In the genomic region with DNA sequence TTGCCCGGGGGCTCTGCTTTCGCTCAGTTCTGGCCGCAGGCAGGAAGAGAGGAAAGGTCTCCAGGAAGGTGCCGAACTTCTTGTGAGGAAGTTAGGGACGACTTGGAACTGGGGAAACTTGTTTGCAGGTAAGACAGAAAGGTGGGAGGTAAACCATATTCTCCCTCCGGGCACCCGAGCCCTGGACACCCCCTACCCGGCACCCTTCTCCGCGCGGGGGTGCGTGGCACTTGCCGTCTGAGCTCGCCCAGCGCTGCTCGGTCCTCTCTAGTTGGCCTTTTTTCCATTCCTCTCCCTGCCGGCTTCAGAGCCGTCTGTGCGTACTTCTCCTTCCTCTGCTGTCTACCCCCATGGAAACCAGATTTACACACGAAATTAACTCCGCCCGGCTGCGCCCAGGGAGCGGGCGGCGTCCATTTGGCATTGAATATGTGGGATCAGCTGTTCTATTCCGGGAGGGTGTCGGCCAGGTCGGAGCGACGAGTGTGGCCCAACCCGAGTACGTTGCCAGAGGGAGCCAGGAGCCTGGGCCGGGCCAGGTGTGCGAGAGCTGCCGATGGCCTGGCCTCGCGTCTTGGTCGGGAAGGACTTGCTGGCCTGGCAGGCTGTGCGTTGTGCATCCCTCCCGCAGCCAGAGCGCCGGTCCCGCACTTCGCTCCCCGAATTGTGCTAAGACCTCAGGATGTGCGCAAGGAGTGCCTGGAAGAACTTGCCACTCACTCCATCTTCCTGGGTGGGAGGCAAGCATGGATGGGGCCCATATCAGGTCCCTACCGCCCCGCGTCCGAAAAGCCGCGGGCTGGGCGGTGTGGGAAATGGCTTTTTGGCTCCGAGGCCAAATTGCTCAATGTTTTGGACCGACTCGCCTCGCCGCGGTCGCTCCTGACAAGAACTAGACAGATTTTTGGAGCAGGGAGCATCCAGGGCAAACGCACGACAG, we compare ENCODE assay signal across 9 cellular contexts. TPM values are rescaled to one million over a fixed set of nuclear protein-coding genes. Genes with fewer than 3 reads are reported as not detected.
DNase-seq lines count a peak whose midpoint lies in the region; ATAC-seq, FAIRE-seq and TF ChIP-seq lines count a peak whose summit lies in the region.
"Had no signal": no experiment of that assay in that cellular context is flagged by ENCODE, and none has a peak within 500 bp of the region (broad histone marks: within the 10 kb centered on the region; RNA-seq: fewer than 3 reads in every experiment).

No MANE protein-coding gene starts in this region.

- no peak overlapping the region for H3K56ac ChIP-seq in H1 (replicated peaks; ENCODE audit: insufficient read length, low read depth, low read length)

- H2AK5ac ChIP-seq in H1 (ENCODE audit: low read depth, low read length): no peak overlapping the region; the same call in 1 of the 2 replicates

- H4K91ac ChIP-seq in H1 (replicated peaks; ENCODE audit: insufficient read length, low read length): no peak overlapping the region

- no peak overlapping the region for H2BK120ac ChIP-seq in H1 (replicated peaks; ENCODE audit: low read depth, low read length)

- peaks cover 44% of the 10 kb centered on the region for H3K23me2 ChIP-seq in H1 (ENCODE audit: low read depth, low read length)

- peak overlapping the region; percentile 73; the same call in 1 of the 2 replicates for H4K8ac ChIP-seq in H1 (ENCODE audit: extremely low read depth, insufficient read depth, low read length)

- peaks cover 19% of the 10 kb centered on the region; the same call in 1 of the 2 replicates for H3K36me3 Mint-ChIP-seq in HFFc6 (ENCODE audit: low read depth)

- H3K4me3 Mint-ChIP-seq in HFFc6: peak overlapping the region; percentile 94

- H3K9me3 Mint-ChIP-seq in HFFc6: no peaks in the 10 kb centered on the region

- H3K18ac ChIP-seq in H1 (ENCODE audit: extremely low read depth, low read length): peak overlapping the region; percentile 32; the same call in 1 of the 2 replicates

- peaks cover 11% of the 10 kb centered on the region for H3K4me1 ChIP-seq in ACC112 (ENCODE audit: control insufficient read depth, insufficient read depth, low read length, unreplicated experiment)
- peaks cover 0 to 31% (median 20%) of the 10 kb centered on the region in 4 experiments; a peak in 6 of 7 replicates for H3K4me1 ChIP-seq in H1 (replicated peaks in 1 of 4; ENCODE audit: control insufficient read depth in 3 of 4, insufficient read depth in 4 of 4, low read length in 3 of 4)
- H3K4me1 ChIP-seq in mucosa of rectum (ENCODE audit: control insufficient read depth in 2 of 2, insufficient read depth in 2 of 2, low read length in 2 of 2): peaks cover 30 to 34% of the 10 kb centered on the region in 2 donors

- TF ChIP-seq CTCF in HFFc6 (IDR thresholded peaks at IDR 0.05) (no peak), H1 (IDR thresholded peaks at IDR 0.05; ENCODE audit: control extremely low read depth in 1 of 3, insufficient read depth in 1 of 3, low read depth in 1 of 3, low read length in 3 of 3) (no peak)

- H3K23ac ChIP-seq in H1 (ENCODE audit: insufficient read length): no peak overlapping the region

- no peak overlapping the region for H4K5ac ChIP-seq in H1 (ENCODE audit: insufficient read length, low read depth, low read length)

- H3K36me3 ChIP-seq in ACC112 (ENCODE audit: insufficient read depth, low read length): no peaks in the 10 kb centered on the region
- H3K36me3 ChIP-seq in H1 (ENCODE audit: control insufficient read depth in 2 of 4, insufficient read depth in 4 of 4, low read length in 3 of 4): no peaks in the 10 kb centered on the region
- no peaks in the 10 kb centered on the region for H3K36me3 ChIP-seq in mucosa of rectum (ENCODE audit: control insufficient read depth in 2 of 2, insufficient read depth in 2 of 2, low read length in 2 of 2)

- peak overlapping the region; percentile 67 to 72 for H3K4me2 ChIP-seq in H1 (ENCODE audit: insufficient read depth in 1 of 2, low read depth in 2 of 2, low read length in 2 of 2)

- TF ChIP-seq POLR2A in H1 (IDR thresholded peaks at IDR 0.05; ENCODE audit: control extremely low read depth in 1 of 2, low read depth in 2 of 2, low read length in 2 of 2): no peak

- H3K14ac ChIP-seq in H1 (ENCODE audit: insufficient read length): no peak overlapping the region

- H2BK15ac ChIP-seq in H1 (ENCODE audit: low read length): peak overlapping the region; percentile 61; the same call in 1 of the 2 replicates

- no peak overlapping the region for H2BK20ac ChIP-seq in H1 (ENCODE audit: low read length)

- peak overlapping the region; percentile 87; the same call in 1 of the 2 replicates for H2BK12ac ChIP-seq in H1 (ENCODE audit: low read depth, low read length)

- no peak for TF ChIP-seq RAD21 in H1 (IDR thresholded peaks at IDR 0.05 in 1 of 2, conservative IDR thresholded peaks at IDR 0.05 in 1 of 2; ENCODE audit: low read depth in 2 of 2, low read length in 2 of 2)

- H3K9ac ChIP-seq in H1 (replicated peaks in 1 of 4; ENCODE audit: extremely low read depth in 1 of 4, low read depth in 3 of 4, low read length in 3 of 4) (no peak overlapping the region), mucosa of rectum (ENCODE audit: low read depth in 1 of 2, low read length in 2 of 2) (peak overlapping the region in 1 of 2 donors; percentile 61)

- CTCF ChIA-PET in H1 (lab: Charles Lee; ENCODE audit: partially characterized antibody): interaction anchor here (0.5 to 5.3 kb wide), 8 partner anchors 14 to 780 kb away, joined by 3 to 65 read pairs (median 4); no protein-coding TSS in a partner anchor

- ATAC-seq in HG03175 (IDR thresholded peaks at IDR 0.05; ENCODE audit: unreplicated experiment): no peak
- no peak for ATAC-seq in GM18909 (IDR thresholded peaks at IDR 0.05; ENCODE audit: poor library complexity, unreplicated experiment)
- ATAC-seq in HG02973 (IDR thresholded peaks at IDR 0.05; ENCODE audit: unreplicated experiment): no peak

- POLR2A ChIA-PET in H1 (lab: Charles Lee; ENCODE audit: partially characterized antibody): interaction anchor here (1.0 kb wide), 1 partner anchor 134 kb away, joined by 3 read pairs; no protein-coding TSS in a partner anchor

- DNase-seq in HFFc6 (no peak), H1 (ENCODE audit: low read depth in 1 of 2, low spot score in 2 of 2) (peak in 1 of 2 experiments; percentile 76), OCI-M1 (lab: John Stamatoyannopoulos, UW) (no peak)
- DNase-seq: activated naive CD4-positive, alpha-beta T cell treated with anti-CD3 and anti-CD28 coated beads, Interleukin-2, amount 50 U/mL, for 16 hours had no signal

- peak overlapping the region; percentile 82 for H3K27ac Mint-ChIP-seq in HFFc6

- peaks cover 7 to 10% of the 10 kb centered on the region in 2 experiments for H4K20me1 ChIP-seq in H1 (replicated peaks in 1 of 2; ENCODE audit: control insufficient read depth in 1 of 2, insufficient read depth in 2 of 2, low read length in 2 of 2)

- H3K27me3 Mint-ChIP-seq in HFFc6 (ENCODE audit: insufficient read depth): peaks cover 1% of the 10 kb centered on the region; the same call in 1 of the 2 replicates

- no peaks in the 10 kb centered on the region for H3K79me1 ChIP-seq in H1 (ENCODE audit: low read depth, low read length)

- H3K79me2 ChIP-seq in ACC112 (ENCODE audit: control insufficient read depth, insufficient read depth, low read length, unreplicated experiment) (peaks cover 56% of the 10 kb centered on the region), H1 (ENCODE audit: control insufficient read depth in 1 of 2, insufficient read depth in 2 of 2, low read length in 2 of 2) (no peaks in the 10 kb centered on the region)

- WGBS in H1 (ENCODE audit: extremely low coverage in 1 of 2, insufficient coverage in 1 of 2, insufficient read length in 1 of 2, insufficient replicate concordance in 2 of 2, low coverage in 1 of 2, low lambda C conversion rate in 2 of 2, missing lambda C conversion rate in 1 of 2), 2 experiments: 4% methylated on average over 55 of the region's 63 CpGs; no CpG with 5 or more reads in 1 of the 2 experiments

- peak overlapping the region; percentile 91 for H3K4me3 ChIP-seq in ACC112 (ENCODE audit: low read depth, low read length)
- peak overlapping the region; percentile 13 to 85 (median 36); a peak in 5 of 8 replicates for H3K4me3 ChIP-seq in H1 (ENCODE audit: extremely low read depth in 1 of 4, insufficient read depth in 2 of 4, low read depth in 3 of 4, low read length in 4 of 4)
- H3K4me3 ChIP-seq in mucosa of rectum (ENCODE audit: low read length in 2 of 2): peak overlapping the region; percentile 55 to 64

- TF ChIP-seq EP300 in H1 (IDR thresholded peaks at IDR 0.05; ENCODE audit: borderline replicate concordance in 1 of 2, low read depth in 2 of 2, low read length in 2 of 2): no peak

- H3K9me3 ChIP-seq in H1 (ENCODE audit: insufficient read depth in 2 of 2, low read depth in 1 of 2, low read length in 1 of 2) (peaks cover 0 to 3% of the 10 kb centered on the region in 2 experiments; a peak in 1 of 4 replicates), mucosa of rectum (ENCODE audit: control insufficient read depth in 2 of 2, low read length in 2 of 2) (no peaks in the 10 kb centered on the region)

- H2AFZ ChIP-seq in ACC112 (ENCODE audit: low read length, unreplicated experiment): peak overlapping the region; percentile 35
- peak overlapping the region; percentile 46; the same call in 1 of the 2 replicates for H2AFZ ChIP-seq in H1 (ENCODE audit: low read length)

- no peak overlapping the region for H2BK5ac ChIP-seq in H1 (ENCODE audit: low read depth, low read length)

- no peak for FAIRE-seq in H1 (lab: Jason Lieb, UNC)

- H3K4me1 Mint-ChIP-seq in HFFc6 (ENCODE audit: low read depth): peaks cover 63% of the 10 kb centered on the region

- peak overlapping the region; percentile 78 for H3K27ac ChIP-seq in ACC112 (ENCODE audit: low read depth, low read length)
- no peak overlapping the region for H3K27ac ChIP-seq in H1 (ENCODE audit: low read depth, low read length)
- peak overlapping the region; percentile 62 to 67 for H3K27ac ChIP-seq in mucosa of rectum (ENCODE audit: low read depth in 2 of 2, low read length in 2 of 2)

- H3K27me3 ChIP-seq in ACC112 (ENCODE audit: insufficient read depth, low read length) (no peaks in the 10 kb centered on the region), H1 (replicated peaks in 1 of 4; ENCODE audit: control insufficient read depth in 3 of 4, extremely low read depth in 1 of 4, insufficient read depth in 3 of 4, low read length in 3 of 4) (peaks cover 45 to 81% (median 77%) of the 10 kb centered on the region in 4 experiments), mucosa of rectum (ENCODE audit: control insufficient read depth in 2 of 2, insufficient read depth in 2 of 2, low read length in 2 of 2) (peaks cover 58 to 66% of the 10 kb centered on the region in 2 donors)

- no peak overlapping the region for H3K4ac ChIP-seq in H1 (replicated peaks; ENCODE audit: insufficient read length, low read depth, low read length)

RNA-seq across cellular contexts. Expression of a gene that starts 1.7 kb away (rescaled TPM):
- total RNA-seq in HFFc6 (2021; fragmentation: NEBNext Ultra II Directional; extraction: Animal tissue kit (Norgen Biotek cat#: 25700)): 10 to 100 TPM; 28.9 to 94.2 (median 88.3) TPM
- 3.4 and 3.7 TPM in 2 replicates for total RNA-seq in H1 (2021; fragmentation: NEBNext Ultra II Directional; extraction: Animal tissue kit (Norgen Biotek cat#: 25700))
- polyA plus RNA-seq in H1 (2011; rRNA removed): 0.91 and 1.4 TPM in 2 replicates
- 1.2 TPM for polyA plus RNA-seq in H1 (2011; cell fraction: cytosol; rRNA removed)
- 1.1 TPM for polyA plus RNA-seq in H1 (2011; cell fraction: nucleus; rRNA removed)
- 1.1 to 1.9 TPM (median 1.5 TPM) in 4 replicates for polyA plus RNA-seq in H1 (2012, experiment 1 of 2)
- 0.56 TPM for polyA plus RNA-seq in H1 (2012, experiment 2 of 2)
- 3.1 TPM for polyA plus RNA-seq in H1 (2013, experiment 1 of 2)
- 3.9 TPM for polyA plus RNA-seq in H1 (2013, experiment 2 of 2)
- polyA minus RNA-seq in H1 (2011; rRNA and poly(A)+ RNA removed): 2.0 and 3.8 TPM in 2 replicates
- not detected for polyA minus RNA-seq in H1 (2011; cell fraction: cytosol; rRNA and poly(A)+ RNA removed)
- polyA minus RNA-seq in H1 (2011; cell fraction: nucleus; rRNA and poly(A)+ RNA removed): 1.9 TPM

Comparison
In these comparisons a context has a peak if more than half of its experiments do, and no peak if none do; other contexts are left out.
1. H3K4me3 ChIP-seq: peak in every context shown above with its lines; median percentile 91 in ACC112; 60 in mucosa of rectum; 36 in H1.